Comparison of ENCODE assay signal across 28 cellular contexts in the genomic region with DNA sequence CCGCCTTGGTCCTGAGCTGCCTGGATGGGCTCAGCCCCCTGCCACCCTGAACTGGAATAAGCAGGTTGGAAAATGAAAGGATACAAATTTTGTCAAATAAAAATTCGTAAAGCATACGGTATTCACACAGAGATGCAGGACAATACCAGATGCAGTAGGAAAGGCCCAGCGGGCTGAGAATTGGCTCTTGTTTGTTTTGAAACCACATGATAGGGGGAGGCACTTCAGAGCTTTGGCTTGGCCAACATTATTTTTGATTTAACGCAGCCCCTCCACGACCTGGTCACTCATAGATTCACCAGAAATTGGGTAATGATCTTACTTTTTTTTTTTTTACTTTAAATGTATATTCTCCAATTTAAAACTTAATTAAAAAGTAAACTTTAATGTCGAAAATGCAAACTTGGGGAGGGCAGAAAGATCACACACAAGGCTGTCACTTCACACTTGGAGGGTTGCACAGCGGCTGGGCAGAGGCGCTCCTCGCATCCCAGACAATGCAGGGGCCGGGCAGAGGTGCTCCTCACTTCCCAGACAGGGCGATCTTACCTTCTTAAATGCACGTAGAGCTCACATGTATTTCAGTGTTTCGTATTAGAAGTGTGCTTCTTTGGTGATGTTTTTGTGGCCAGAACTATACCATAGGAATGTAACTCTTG.
"Had no signal": no experiment of that assay in that cellular context is flagged by ENCODE, and none has a peak within 500 bp of the region (broad histone marks: within the 10 kb centered on the region; RNA-seq: fewer than 3 reads in every experiment).

No MANE protein-coding gene starts in this region.

- H3K36me3 ChIP-seq: ascending aorta, breast epithelium, cardiac muscle cell, colonic mucosa had no signal

- H3K4me1 ChIP-seq: ascending aorta, breast epithelium, colonic mucosa had no signal

- H3K9me3 ChIP-seq: ascending aorta, breast epithelium, colonic mucosa had no signal

- DNase-seq: activated CD4-positive, alpha-beta T cell treated with anti-CD3 and anti-CD28 coated beads, Interleukin-2, amount 10 ng/mL, durations not matched to agents 24 days and 14 days; activated CD4-positive, CD25-positive, alpha-beta regulatory T cell; activated CD4-positive, CD25-positive, alpha-beta regulatory T cell treated with anti-CD3 and anti-CD28 coated beads, Interleukin-2, amount 50 U/mL, for 72 hours; activated CD8-positive, alpha-beta memory T cell treated with anti-CD3 and anti-CD28 coated beads, Interleukin-2, amount 10 ng/mL, durations not matched to agents 7 days and 5 days; activated CD8-positive, alpha-beta memory T cell treated with anti-CD3 and anti-CD28 coated beads, Interleukin-2, amount 50 U/mL, for 4 hours; activated CD8-positive, alpha-beta T cell treated with anti-CD3 and anti-CD28 coated beads, Interleukin-2, amount 10 ng/mL, durations not matched to agents 7 days and 5 days; activated gamma-delta T cell; activated naive CD4-positive, alpha-beta T cell; activated naive CD4-positive, alpha-beta T cell treated with anti-CD3 and anti-CD28 coated beads, Interleukin-2, amount 10 ng/mL, durations not matched to agents 7 days and 5 days; activated naive CD8-positive, alpha-beta T cell treated with anti-CD3 and anti-CD28 coated beads, Interleukin-2, amount 10 ng/mL, durations not matched to agents 7 days and 5 days; activated T-cell treated with anti-CD3 and anti-CD28 coated beads, Interleukin-2, amount 50 U/mL, for 1 hour; central memory CD4-positive, alpha-beta T cell; cerebellar nuclear complex; colonic mucosa; dorsolateral prefrontal cortex; effector memory CD4-positive, alpha-beta T cell; endodermal cell; foreskin fibroblast; T-helper 1 cell; T-helper 17 cell had no signal

- H3K9me3 Mint-ChIP-seq: activated CD4-positive, alpha-beta memory T cell treated with anti-CD3 and anti-CD28 coated beads for 36 hours; activated CD4-positive, alpha-beta T cell treated with anti-CD3 and anti-CD28 coated beads, Interleukin-2, amount 10 ng/mL, durations not matched to agents 24 days and 14 days; activated naive CD4-positive, alpha-beta T cell treated with anti-CD3 and anti-CD28 coated beads, Interleukin-2, amount 10 ng/mL, durations not matched to agents 7 days and 5 days; activated naive CD4-positive, alpha-beta T cell treated with anti-CD3 and anti-CD28 coated beads, Interleukin-2, amount 50 U/mL, for 72 hours; activated naive CD8-positive, alpha-beta T cell treated with anti-CD3 and anti-CD28 coated beads, Interleukin-2, amount 10 ng/mL, durations not matched to agents 7 days and 5 days; activated T-helper 1 cell treated with anti-CD3 and anti-CD28 coated beads, Interleukin-12 subunit alpha, Interleukin-12 subunit beta, Interleukin-2, Interleukin-4 antibody, amounts not matched to agents 30 ng/mL and 10 ng/mL and 1 ng/mL, durations not matched to agents 14 hours and 24 hours and 36 hours; brain; endodermal cell had no signal

- H3K27ac Mint-ChIP-seq: activated CD4-positive, alpha-beta memory T cell treated with anti-CD3 and anti-CD28 coated beads for 36 hours; activated CD8-positive, alpha-beta memory T cell treated with anti-CD3 and anti-CD28 coated beads, Interleukin-2, amount 10 ng/mL, durations not matched to agents 7 days and 5 days; activated CD8-positive, alpha-beta T cell treated with anti-CD3 and anti-CD28 coated beads, Interleukin-2, amount 10 ng/mL, durations not matched to agents 7 days and 5 days; activated naive CD4-positive, alpha-beta T cell treated with anti-CD3 and anti-CD28 coated beads, Interleukin-2, amount 10 ng/mL, durations not matched to agents 7 days and 5 days; activated naive CD8-positive, alpha-beta T cell treated with anti-CD3 and anti-CD28 coated beads, Interleukin-2, amount 10 ng/mL, durations not matched to agents 7 days and 5 days; activated T-helper 1 cell treated with anti-CD3 and anti-CD28 coated beads, Interleukin-12 subunit alpha, Interleukin-12 subunit beta, Interleukin-2, Interleukin-4 antibody, amounts not matched to agents 30 ng/mL and 10 ng/mL and 1 ng/mL, durations not matched to agents 14 hours and 24 hours and 36 hours; endodermal cell; T-helper 17 cell had no signal

- H3K4me3 Mint-ChIP-seq: activated CD4-positive, alpha-beta memory T cell treated with anti-CD3 and anti-CD28 coated beads for 36 hours; activated CD4-positive, alpha-beta T cell treated with anti-CD3 and anti-CD28 coated beads for 36 hours; activated CD4-positive, alpha-beta T cell treated with anti-CD3 and anti-CD28 coated beads, Interleukin-2, amount 10 ng/mL, durations not matched to agents 24 days and 14 days; activated CD8-positive, alpha-beta memory T cell treated with anti-CD3 and anti-CD28 coated beads, Interleukin-2, amount 10 ng/mL, durations not matched to agents 7 days and 5 days; activated CD8-positive, alpha-beta T cell treated with anti-CD3 and anti-CD28 coated beads, Interleukin-2, amount 10 ng/mL, durations not matched to agents 7 days and 5 days; activated naive CD4-positive, alpha-beta T cell treated with anti-CD3 and anti-CD28 coated beads, Interleukin-2, amount 10 ng/mL, durations not matched to agents 7 days and 5 days; activated naive CD8-positive, alpha-beta T cell treated with anti-CD3 and anti-CD28 coated beads, Interleukin-2, amount 10 ng/mL, durations not matched to agents 7 days and 5 days; activated T-helper 1 cell treated with anti-CD3 and anti-CD28 coated beads, Interleukin-12 subunit alpha, Interleukin-12 subunit beta, Interleukin-2, Interleukin-4 antibody, amounts not matched to agents 30 ng/mL and 10 ng/mL and 1 ng/mL, durations not matched to agents 14 hours and 24 hours and 36 hours; brain; endodermal cell; T-helper 17 cell had no signal

- H3K4me3 ChIP-seq: ascending aorta, breast epithelium, cardiac muscle cell, colonic mucosa, dorsolateral prefrontal cortex had no signal

- H3K36me3 Mint-ChIP-seq: activated CD4-positive, alpha-beta memory T cell treated with anti-CD3 and anti-CD28 coated beads for 36 hours; activated CD8-positive, alpha-beta memory T cell treated with anti-CD3 and anti-CD28 coated beads, Interleukin-2, amount 10 ng/mL, durations not matched to agents 7 days and 5 days; activated naive CD4-positive, alpha-beta T cell treated with anti-CD3 and anti-CD28 coated beads, Interleukin-2, amount 10 ng/mL, durations not matched to agents 7 days and 5 days; activated naive CD4-positive, alpha-beta T cell treated with anti-CD3 and anti-CD28 coated beads, Interleukin-2, amount 50 U/mL, for 72 hours; activated naive CD8-positive, alpha-beta T cell treated with anti-CD3 and anti-CD28 coated beads, Interleukin-2, amount 10 ng/mL, durations not matched to agents 7 days and 5 days; brain had no signal

- H3K27me3 ChIP-seq: ascending aorta, cardiac muscle cell, colonic mucosa had no signal

- ATAC-seq: activated CD8-positive, alpha-beta memory T cell treated with anti-CD3 and anti-CD28 coated beads, Interleukin-2, amount 10 ng/mL, durations not matched to agents 7 days and 5 days; activated CD8-positive, alpha-beta T cell treated with anti-CD3 and anti-CD28 coated beads, Interleukin-2, amount 10 ng/mL, durations not matched to agents 7 days and 5 days; T-helper 17 cell had no signal
